In the genomic region with DNA sequence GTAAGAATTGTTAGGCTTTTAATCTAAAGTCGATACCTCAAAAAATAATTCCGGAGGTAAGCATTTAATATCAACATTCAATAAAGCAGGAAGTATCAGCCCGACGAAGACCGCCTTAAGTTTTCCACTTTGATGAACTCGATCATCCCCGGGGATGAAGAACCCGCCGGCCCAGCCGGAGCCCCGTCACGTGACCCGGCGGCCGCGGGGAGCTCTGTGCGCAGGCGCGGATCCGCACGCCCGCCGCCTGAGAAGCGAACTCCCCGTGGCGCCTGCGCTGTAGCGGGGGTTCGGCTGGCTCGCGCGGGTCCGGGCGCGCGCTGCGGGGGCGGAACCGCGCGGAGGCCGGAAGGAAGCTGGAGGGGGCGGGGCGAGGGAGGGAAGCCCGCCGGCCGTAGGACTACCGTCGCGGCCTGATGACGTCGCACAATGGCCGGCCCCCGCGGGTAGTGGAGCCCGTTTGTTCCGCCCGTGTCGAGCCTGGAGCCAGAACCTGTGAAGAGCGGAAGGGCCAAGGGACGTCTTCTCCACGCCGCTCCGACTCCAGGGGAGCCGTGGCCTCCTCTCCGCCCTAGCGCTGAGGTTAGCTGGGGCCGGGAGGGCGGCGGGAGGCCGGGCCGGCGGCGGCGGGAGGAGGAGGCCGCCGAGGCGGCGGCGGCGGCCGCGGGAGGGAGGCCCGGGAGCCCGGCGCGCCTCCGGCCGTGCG, we compare ENCODE assay signal across 1 cellular context.
TF ChIP-seq lines count a peak whose summit lies in the region.

A gene (plus strand): TSS at position 419 of the 706 bp plus-strand sequence. CDS start 6,721 bp downstream, outside the sequence.

TF ChIP-seq in HepG2, 621 proteins besides CTCF, POLR2A, EP300 and RAD21 (continued from another document and continues in another):
- 0 out of 2 replicates have a peak, but pooled peaks have one; percentile 29 for TF ChIP-seq SMAD9 (CRISPR knock-in tag; IDR thresholded peaks at IDR 0.05)
- TF ChIP-seq MBNL3 (CRISPR knock-in tag; conservative IDR thresholded peaks at IDR 0.05): no peak
- TF ChIP-seq ZNF282 (IDR thresholded peaks at IDR 0.05; ENCODE audit: partially characterized antibody): no peak
- TF ChIP-seq KDM3A (CRISPR knock-in tag; IDR thresholded peaks at IDR 0.05; ENCODE audit: low read depth): peak; percentile 24; the same call in 1 of the 2 replicates
- TF ChIP-seq, protein P1, sequence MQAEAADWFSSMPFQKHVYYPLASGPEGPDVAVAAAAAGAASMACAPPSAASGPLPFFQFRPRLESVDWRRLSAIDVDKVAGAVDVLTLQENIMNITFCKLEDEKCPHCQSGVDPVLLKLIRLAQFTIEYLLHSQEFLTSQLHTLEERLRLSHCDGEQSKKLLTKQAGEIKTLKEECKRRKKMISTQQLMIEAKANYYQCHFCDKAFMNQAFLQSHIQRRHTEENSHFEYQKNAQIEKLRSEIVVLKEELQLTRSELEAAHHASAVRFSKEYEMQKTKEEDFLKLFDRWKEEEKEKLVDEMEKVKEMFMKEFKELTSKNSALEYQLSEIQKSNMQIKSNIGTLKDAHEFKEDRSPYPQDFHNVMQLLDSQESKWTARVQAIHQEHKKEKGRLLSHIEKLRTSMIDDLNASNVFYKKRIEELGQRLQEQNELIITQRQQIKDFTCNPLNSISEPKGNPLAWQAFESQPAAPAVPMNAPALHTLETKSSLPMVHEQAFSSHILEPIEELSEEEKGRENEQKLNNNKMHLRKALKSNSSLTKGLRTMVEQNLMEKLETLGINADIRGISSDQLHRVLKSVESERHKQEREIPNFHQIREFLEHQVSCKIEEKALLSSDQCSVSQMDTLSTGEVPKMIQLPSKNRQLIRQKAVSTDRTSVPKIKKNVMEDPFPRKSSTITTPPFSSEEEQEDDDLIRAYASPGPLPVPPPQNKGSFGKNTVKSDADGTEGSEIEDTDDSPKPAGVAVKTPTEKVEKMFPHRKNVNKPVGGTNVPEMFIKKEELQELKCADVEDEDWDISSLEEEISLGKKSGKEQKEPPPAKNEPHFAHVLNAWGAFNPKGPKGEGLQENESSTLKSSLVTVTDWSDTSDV (CRISPR knock-in tag; IDR thresholded peaks at IDR 0.05): peak; percentile 77
- peak; percentile 57; the same call in 1 of the 2 replicates for TF ChIP-seq ARNT2 (CRISPR knock-in tag; IDR thresholded peaks at IDR 0.05; ENCODE audit: low read depth)
- peak; percentile 69; the same call in 1 of the 2 replicates for TF ChIP-seq IRF2 (CRISPR knock-in tag; IDR thresholded peaks at IDR 0.05)
- TF ChIP-seq ZFP36L2 (CRISPR knock-in tag; IDR thresholded peaks at IDR 0.05): 0 out of 2 replicates have a peak, but pooled peaks have one; percentile 51
- TF ChIP-seq POLR2G (IDR thresholded peaks at IDR 0.05; ENCODE audit: low read depth, low read length): peak; percentile 85
- 0 out of 2 replicates have a peak, but pooled peaks have one; percentile 7 for TF ChIP-seq ZNF629 (CRISPR knock-in tag; conservative IDR thresholded peaks at IDR 0.05)
- TF ChIP-seq GATAD2A (CRISPR knock-in tag; IDR thresholded peaks at IDR 0.05): no peak
- peak; percentile 28; the same call in 1 of the 2 replicates for TF ChIP-seq ZNF430 (CRISPR knock-in tag; IDR thresholded peaks at IDR 0.05)
- TF ChIP-seq ETV6 (CRISPR knock-in tag; conservative IDR thresholded peaks at IDR 0.05): peak; percentile 80
- TF ChIP-seq SALL2 (CRISPR knock-in tag; IDR thresholded peaks at IDR 0.05): peak; percentile 92
- no peak for TF ChIP-seq ZNF570 (CRISPR knock-in tag; IDR thresholded peaks at IDR 0.05; ENCODE audit: borderline replicate concordance)
- TF ChIP-seq ZSCAN31 (CRISPR knock-in tag; IDR thresholded peaks at IDR 0.05; ENCODE audit: low read depth): 0 out of 2 replicates have a peak, but pooled peaks have one; percentile 66
- TF ChIP-seq, protein P2, sequence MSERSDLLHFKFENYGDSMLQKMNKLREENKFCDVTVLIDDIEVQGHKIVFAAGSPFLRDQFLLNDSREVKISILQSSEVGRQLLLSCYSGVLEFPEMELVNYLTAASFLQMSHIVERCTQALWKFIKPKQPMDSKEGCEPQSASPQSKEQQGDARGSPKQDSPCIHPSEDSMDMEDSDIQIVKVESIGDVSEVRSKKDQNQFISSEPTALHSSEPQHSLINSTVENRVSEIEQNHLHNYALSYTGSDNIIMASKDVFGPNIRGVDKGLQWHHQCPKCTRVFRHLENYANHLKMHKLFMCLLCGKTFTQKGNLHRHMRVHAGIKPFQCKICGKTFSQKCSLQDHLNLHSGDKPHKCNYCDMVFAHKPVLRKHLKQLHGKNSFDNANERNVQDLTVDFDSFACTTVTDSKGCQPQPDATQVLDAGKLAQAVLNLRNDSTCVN (CRISPR knock-in tag; IDR thresholded peaks at IDR 0.05; ENCODE audit: borderline replicate concordance): no peak
- no peak for TF ChIP-seq NR3C1 (CRISPR knock-in tag; IDR thresholded peaks at IDR 0.05)
- TF ChIP-seq ZNF251 (CRISPR knock-in tag; IDR thresholded peaks at IDR 0.05): no peak
- TF ChIP-seq, protein P3, sequence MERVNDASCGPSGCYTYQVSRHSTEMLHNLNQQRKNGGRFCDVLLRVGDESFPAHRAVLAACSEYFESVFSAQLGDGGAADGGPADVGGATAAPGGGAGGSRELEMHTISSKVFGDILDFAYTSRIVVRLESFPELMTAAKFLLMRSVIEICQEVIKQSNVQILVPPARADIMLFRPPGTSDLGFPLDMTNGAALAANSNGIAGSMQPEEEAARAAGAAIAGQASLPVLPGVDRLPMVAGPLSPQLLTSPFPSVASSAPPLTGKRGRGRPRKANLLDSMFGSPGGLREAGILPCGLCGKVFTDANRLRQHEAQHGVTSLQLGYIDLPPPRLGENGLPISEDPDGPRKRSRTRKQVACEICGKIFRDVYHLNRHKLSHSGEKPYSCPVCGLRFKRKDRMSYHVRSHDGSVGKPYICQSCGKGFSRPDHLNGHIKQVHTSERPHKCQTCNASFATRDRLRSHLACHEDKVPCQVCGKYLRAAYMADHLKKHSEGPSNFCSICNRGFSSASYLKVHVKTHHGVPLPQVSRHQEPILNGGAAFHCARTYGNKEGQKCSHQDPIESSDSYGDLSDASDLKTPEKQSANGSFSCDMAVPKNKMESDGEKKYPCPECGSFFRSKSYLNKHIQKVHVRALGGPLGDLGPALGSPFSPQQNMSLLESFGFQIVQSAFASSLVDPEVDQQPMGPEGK (CRISPR knock-in tag; IDR thresholded peaks at IDR 0.05): peak; percentile 82
- TF ChIP-seq HHEX (CRISPR knock-in tag; IDR thresholded peaks at IDR 0.05): no peak
- peak; percentile 97 for TF ChIP-seq SP4 (CRISPR knock-in tag; IDR thresholded peaks at IDR 0.05)
- TF ChIP-seq ZFP82 (CRISPR knock-in tag; IDR thresholded peaks at IDR 0.05; ENCODE audit: borderline replicate concordance): 0 out of 2 replicates have a peak, but pooled peaks have one; percentile 18
- TF ChIP-seq ARHGAP35 (CRISPR knock-in tag; IDR thresholded peaks at IDR 0.05; ENCODE audit: borderline replicate concordance): peak; percentile 55; the same call in 1 of the 2 replicates
- no peak for TF ChIP-seq NFE2L2 (IDR thresholded peaks at IDR 0.05; ENCODE audit: low read length)
- peak; percentile 79; the same call in 1 of the 2 replicates for TF ChIP-seq ZMAT3 (CRISPR knock-in tag; conservative IDR thresholded peaks at IDR 0.05)
- TF ChIP-seq ZNF547 (CRISPR knock-in tag; IDR thresholded peaks at IDR 0.05): no peak; the same call in 1 of the 2 replicates
- TF ChIP-seq ATF1 (CRISPR knock-in tag; IDR thresholded peaks at IDR 0.05): peak; percentile 93
- TF ChIP-seq ISL2 (CRISPR knock-in tag; IDR thresholded peaks at IDR 0.05): peak; percentile 74; the same call in 1 of the 2 replicates
- TF ChIP-seq ZNF552 (CRISPR knock-in tag; IDR thresholded peaks at IDR 0.05; ENCODE audit: borderline replicate concordance): no peak
- no peak for TF ChIP-seq ARID2 (CRISPR knock-in tag; IDR thresholded peaks at IDR 0.05; ENCODE audit: borderline replicate concordance)
- no peak for TF ChIP-seq ZC3H4 (CRISPR knock-in tag; IDR thresholded peaks at IDR 0.05; ENCODE audit: borderline replicate concordance)
- TF ChIP-seq GABPB1 (CRISPR knock-in tag; IDR thresholded peaks at IDR 0.05): peak; percentile 94
- TF ChIP-seq, protein P4, sequence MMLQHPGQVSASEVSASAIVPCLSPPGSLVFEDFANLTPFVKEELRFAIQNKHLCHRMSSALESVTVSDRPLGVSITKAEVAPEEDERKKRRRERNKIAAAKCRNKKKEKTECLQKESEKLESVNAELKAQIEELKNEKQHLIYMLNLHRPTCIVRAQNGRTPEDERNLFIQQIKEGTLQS (CRISPR knock-in tag; IDR thresholded peaks at IDR 0.05): peak; percentile 52
- TF ChIP-seq HMG20A (CRISPR knock-in tag; IDR thresholded peaks at IDR 0.05; ENCODE audit: borderline replicate concordance): no peak
- peak; percentile 44; the same call in 1 of the 2 replicates for TF ChIP-seq ZBTB38 (CRISPR knock-in tag; IDR thresholded peaks at IDR 0.05)
- no peak for TF ChIP-seq ZNF83 (CRISPR knock-in tag; IDR thresholded peaks at IDR 0.05; ENCODE audit: borderline replicate concordance)
- 0 out of 2 replicates have a peak, but pooled peaks have one; percentile 32 for TF ChIP-seq ZNF441 (CRISPR knock-in tag; IDR thresholded peaks at IDR 0.05; ENCODE audit: borderline replicate concordance)
- TF ChIP-seq, protein P5, sequence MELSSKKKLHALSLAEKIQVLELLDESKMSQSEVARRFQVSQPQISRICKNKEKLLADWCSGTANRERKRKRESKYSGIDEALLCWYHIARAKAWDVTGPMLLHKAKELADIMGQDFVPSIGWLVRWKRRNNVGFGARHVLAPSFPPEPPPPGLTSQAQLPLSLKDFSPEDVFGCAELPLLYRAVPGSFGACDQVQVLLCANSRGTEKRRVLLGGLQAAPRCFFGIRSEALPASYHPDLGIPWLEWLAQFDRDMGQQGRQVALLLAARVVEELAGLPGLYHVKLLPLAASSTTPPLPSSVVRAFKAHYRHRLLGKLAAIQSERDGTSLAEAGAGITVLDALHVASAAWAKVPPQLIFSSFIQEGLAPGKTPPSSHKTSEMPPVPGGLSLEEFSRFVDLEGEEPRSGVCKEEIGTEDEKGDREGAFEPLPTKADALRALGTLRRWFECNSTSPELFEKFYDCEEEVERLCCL (CRISPR knock-in tag; IDR thresholded peaks at IDR 0.05; ENCODE audit: borderline replicate concordance): no peak
- TF ChIP-seq, protein P6, sequence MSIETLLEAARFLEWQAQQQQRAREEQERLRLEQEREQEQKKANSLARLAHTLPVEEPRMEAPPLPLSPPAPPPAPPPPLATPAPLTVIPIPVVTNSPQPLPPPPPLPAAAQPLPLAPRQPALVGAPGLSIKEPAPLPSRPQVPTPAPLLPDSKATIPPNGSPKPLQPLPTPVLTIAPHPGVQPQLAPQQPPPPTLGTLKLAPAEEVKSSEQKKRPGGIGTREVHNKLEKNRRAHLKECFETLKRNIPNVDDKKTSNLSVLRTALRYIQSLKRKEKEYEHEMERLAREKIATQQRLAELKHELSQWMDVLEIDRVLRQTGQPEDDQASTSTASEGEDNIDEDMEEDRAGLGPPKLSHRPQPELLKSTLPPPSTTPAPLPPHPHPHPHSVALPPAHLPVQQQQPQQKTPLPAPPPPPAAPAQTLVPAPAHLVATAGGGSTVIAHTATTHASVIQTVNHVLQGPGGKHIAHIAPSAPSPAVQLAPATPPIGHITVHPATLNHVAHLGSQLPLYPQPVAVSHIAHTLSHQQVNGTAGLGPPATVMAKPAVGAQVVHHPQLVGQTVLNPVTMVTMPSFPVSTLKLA (IDR thresholded peaks at IDR 0.05): peak; percentile 58
- TF ChIP-seq, protein P7, sequence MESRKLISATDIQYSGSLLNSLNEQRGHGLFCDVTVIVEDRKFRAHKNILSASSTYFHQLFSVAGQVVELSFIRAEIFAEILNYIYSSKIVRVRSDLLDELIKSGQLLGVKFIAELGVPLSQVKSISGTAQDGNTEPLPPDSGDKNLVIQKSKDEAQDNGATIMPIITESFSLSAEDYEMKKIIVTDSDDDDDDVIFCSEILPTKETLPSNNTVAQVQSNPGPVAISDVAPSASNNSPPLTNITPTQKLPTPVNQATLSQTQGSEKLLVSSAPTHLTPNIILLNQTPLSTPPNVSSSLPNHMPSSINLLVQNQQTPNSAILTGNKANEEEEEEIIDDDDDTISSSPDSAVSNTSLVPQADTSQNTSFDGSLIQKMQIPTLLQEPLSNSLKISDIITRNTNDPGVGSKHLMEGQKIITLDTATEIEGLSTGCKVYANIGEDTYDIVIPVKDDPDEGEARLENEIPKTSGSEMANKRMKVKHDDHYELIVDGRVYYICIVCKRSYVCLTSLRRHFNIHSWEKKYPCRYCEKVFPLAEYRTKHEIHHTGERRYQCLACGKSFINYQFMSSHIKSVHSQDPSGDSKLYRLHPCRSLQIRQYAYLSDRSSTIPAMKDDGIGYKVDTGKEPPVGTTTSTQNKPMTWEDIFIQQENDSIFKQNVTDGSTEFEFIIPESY (CRISPR knock-in tag; IDR thresholded peaks at IDR 0.05): peak; percentile 42; the same call in 1 of the 2 replicates
- TF ChIP-seq IRX3 (CRISPR knock-in tag; IDR thresholded peaks at IDR 0.05; ENCODE audit: borderline replicate concordance, low read depth): no peak
- TF ChIP-seq ZC3H13 (CRISPR knock-in tag; IDR thresholded peaks at IDR 0.05): no peak
- TF ChIP-seq KAT2B (IDR thresholded peaks at IDR 0.05; ENCODE audit: borderline replicate concordance, low read depth, low read length): no peak
- TF ChIP-seq NBN (conservative IDR thresholded peaks at IDR 0.05): no peak
- TF ChIP-seq, protein P8, sequence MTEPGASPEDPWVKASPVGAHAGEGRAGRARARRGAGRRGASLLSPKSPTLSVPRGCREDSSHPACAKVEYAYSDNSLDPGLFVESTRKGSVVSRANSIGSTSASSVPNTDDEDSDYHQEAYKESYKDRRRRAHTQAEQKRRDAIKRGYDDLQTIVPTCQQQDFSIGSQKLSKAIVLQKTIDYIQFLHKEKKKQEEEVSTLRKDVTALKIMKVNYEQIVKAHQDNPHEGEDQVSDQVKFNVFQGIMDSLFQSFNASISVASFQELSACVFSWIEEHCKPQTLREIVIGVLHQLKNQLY (CRISPR knock-in tag; IDR thresholded peaks at IDR 0.05): no peak
- TF ChIP-seq, protein P9, sequence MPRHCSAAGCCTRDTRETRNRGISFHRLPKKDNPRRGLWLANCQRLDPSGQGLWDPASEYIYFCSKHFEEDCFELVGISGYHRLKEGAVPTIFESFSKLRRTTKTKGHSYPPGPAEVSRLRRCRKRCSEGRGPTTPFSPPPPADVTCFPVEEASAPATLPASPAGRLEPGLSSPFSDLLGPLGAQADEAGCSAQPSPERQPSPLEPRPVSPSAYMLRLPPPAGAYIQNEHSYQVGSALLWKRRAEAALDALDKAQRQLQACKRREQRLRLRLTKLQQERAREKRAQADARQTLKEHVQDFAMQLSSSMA (CRISPR knock-in tag; IDR thresholded peaks at IDR 0.05): no peak
- TF ChIP-seq NCOA1 (CRISPR knock-in tag; IDR thresholded peaks at IDR 0.05): no peak
- TF ChIP-seq MTF1 (CRISPR knock-in tag; IDR thresholded peaks at IDR 0.05): no peak
- 0 out of 2 replicates have a peak, but pooled peaks have one; percentile 60 for TF ChIP-seq SNAI1 (CRISPR knock-in tag; IDR thresholded peaks at IDR 0.05; ENCODE audit: borderline replicate concordance)
- peak; percentile 64 for TF ChIP-seq SKI (IDR thresholded peaks at IDR 0.05; ENCODE audit: partially characterized antibody)
- peak; percentile 53 for TF ChIP-seq HNRNPK (IDR thresholded peaks at IDR 0.05; ENCODE audit: low read depth, low read length, poor library complexity, severe bottlenecking)
